20 cellular contexts compared by ENCODE assay signal in genomic region chr6:85867595-85867994, GRCh38.
DNase-seq lines count a peak whose midpoint lies in the region; ATAC-seq, FAIRE-seq and TF ChIP-seq lines count a peak whose summit lies in the region.
"Had no signal": no experiment of that assay in that cellular context is flagged by ENCODE, and none has a peak within 500 bp of the region (broad histone marks: within the 10 kb centered on the region; RNA-seq: fewer than 3 reads in every experiment).

No MANE protein-coding gene starts in this region.

- H3K27ac Mint-ChIP-seq in T-helper 2 cell treated with Interferon-gamma antibody and Interleukin-4, amounts not matched to agents 5 μg/mL and 100 μg/mL, for 36 hours, result no peak overlapping the region
- H3K27ac Mint-ChIP-seq: CD4-positive, alpha-beta memory T cell; HFFc6; IgD-negative memory B cell had no signal

- H3K4me2 ChIP-seq in K562 (ENCODE audit: insufficient read depth, low read length), result no peak overlapping the region
- H3K4me2 ChIP-seq: A549 had no signal

- in situ Hi-C loops in K562 (cut with MboI), result no loop called here

- H3K36me3 ChIP-seq in K562 (ENCODE audit: control insufficient read depth, insufficient read depth, low read length), result no peaks in the 10 kb centered on the region
- no peaks in the 10 kb centered on the region for H3K36me3 ChIP-seq in esophagus muscularis mucosa
- no peaks in the 10 kb centered on the region for H3K36me3 ChIP-seq in sigmoid colon
- H3K36me3 ChIP-seq: BE2C had no signal

- DNase-seq in K562 (ENCODE audit: extremely low read depth in 1 of 4, low spot score in 3 of 4) (no peak), esophagus muscularis mucosa (ENCODE audit: extremely low spot score) (no peak), sigmoid colon (no peak)
- DNase-seq in stimulated activated naive CD4-positive, alpha-beta T cell treated with Interleukin-2 at 50 U/mL for 16 hours (lab: John Stamatoyannopoulos, UW), result no peak
- no peak for DNase-seq in T-helper 2 cell treated with Interferon-gamma antibody and Interleukin-4, amounts not matched to agents 5 μg/mL and 100 μg/mL, for 36 hours (ENCODE audit: low spot score)
- DNase-seq: BE2C; CD4-positive, alpha-beta memory T cell; DMS153; DMS79 treated with DMSO at 0.1 percent for 48 hours; EL; HCEC 1CT; HFFc6 had no signal

- H3K27ac ChIP-seq in K562 (ENCODE audit: extremely low read depth, low read depth, low read length) (no peak overlapping the region), esophagus muscularis mucosa (replicated peaks in 1 of 4) (peak overlapping the region in 3 of 4 donors; percentile 70 to 76 (median 75)), sigmoid colon (peak overlapping the region in 3 of 4 donors; percentile 76 to 85 (median 82))
- H3K27ac ChIP-seq: A549, C4-2B had no signal

- H3K27me3 ChIP-seq in K562 (ENCODE audit: control insufficient read depth in 2 of 2, insufficient read depth in 2 of 2, low read length in 2 of 2) (0 out of 5 replicates have a peak, but pooled peaks cover 0 to 4% of the 10 kb centered on the region in 2 experiments), esophagus muscularis mucosa (no peaks in the 10 kb centered on the region), sigmoid colon (no peaks in the 10 kb centered on the region)
- H3K27me3 ChIP-seq: BE2C had no signal

- ATAC-seq in K562 (no peak), HG02885 (IDR thresholded peaks at IDR 0.05; ENCODE audit: poor library complexity, unreplicated experiment) (no peak)
- ATAC-seq: A549 had no signal

- BruUV-seq in K562 (replicated peaks; lab: Mats Ljungman, UMichigan), result no TSS peak

- CTCF ChIA-PET in K562 (lab: Yijun Ruan, JAX; ENCODE audit: low intra/inter-chr PET ratio), result no interaction called here

- no peaks in the 10 kb centered on the region for H3K4me1 Mint-ChIP-seq in T-helper 2 cell treated with Interferon-gamma antibody and Interleukin-4, amounts not matched to agents 5 μg/mL and 100 μg/mL, for 36 hours (ENCODE audit: low read depth)
- H3K4me1 Mint-ChIP-seq: CD4-positive, alpha-beta memory T cell; IgD-negative memory B cell had no signal

- H3K4me1 ChIP-seq in K562 (replicated peaks in 1 of 2; ENCODE audit: control insufficient read depth in 2 of 2, insufficient read depth in 2 of 2, low read length in 2 of 2) (no peaks in the 10 kb centered on the region), esophagus muscularis mucosa (peaks cover 20 to 45% (median 39%) of the 10 kb centered on the region in 4 donors), sigmoid colon (peaks cover 0 to 38% (median 32%) of the 10 kb centered on the region in 4 donors)
- H3K4me1 ChIP-seq: A549, BE2C had no signal

- H3K36me3 Mint-ChIP-seq in T-helper 2 cell treated with Interferon-gamma antibody and Interleukin-4, amounts not matched to agents 5 μg/mL and 100 μg/mL, for 36 hours (ENCODE audit: low read depth), result no peaks in the 10 kb centered on the region
- H3K36me3 Mint-ChIP-seq: CD4-positive, alpha-beta memory T cell; IgD-negative memory B cell had no signal

- H3K4me3 Mint-ChIP-seq in T-helper 2 cell treated with Interferon-gamma antibody and Interleukin-4, amounts not matched to agents 5 μg/mL and 100 μg/mL, for 36 hours, result no peak overlapping the region
- H3K4me3 Mint-ChIP-seq: HFFc6 had no signal

- TF ChIP-seq POLR2A in K562 (conservative IDR thresholded peaks at IDR 0.05), result no peak
- TF ChIP-seq POLR2A in esophagus muscularis mucosa (IDR thresholded peaks at IDR 0.05; ENCODE audit: low read depth), result no peak
- TF ChIP-seq POLR2A in sigmoid colon (IDR thresholded peaks at IDR 0.05), result no peak

- no peaks in the 10 kb centered on the region for H4K20me1 ChIP-seq in K562 (replicated peaks; ENCODE audit: control insufficient read depth, insufficient read depth, low read length)

- intact Hi-C loops in K562 (cut with micrococcal nuclease) (no loop called here), esophagus muscularis mucosa (cut with DNase I) (no loop called here), sigmoid colon (cut with DNase I) (loop anchor here (5.0 kb wide), 1 partner anchor 190 kb away; no protein-coding TSS in a partner anchor)

- POLR2A ChIA-PET in K562 (lab: Yijun Ruan, JAX), result no interaction called here

- TF ChIP-seq RAD21 in K562 (CRISPR knock-in tag; conservative IDR thresholded peaks at IDR 0.05 in 1 of 2, IDR thresholded peaks at IDR 0.05 in 1 of 2), result no peak

- no peaks in the 10 kb centered on the region for H3K79me2 ChIP-seq in K562 (ENCODE audit: control insufficient read depth, insufficient read depth, low read length)

- peak overlapping the region; percentile 64; the same call in 1 of the 2 replicates for H2AFZ ChIP-seq in K562 (ENCODE audit: low read depth, low read length)

- no peak overlapping the region for H3K4me3 ChIP-seq in K562
- no peak overlapping the region for H3K4me3 ChIP-seq in esophagus muscularis mucosa
- no peak overlapping the region for H3K4me3 ChIP-seq in sigmoid colon
- H3K4me3 ChIP-seq: A549 had no signal

- H3K27me3 Mint-ChIP-seq in T-helper 2 cell treated with Interferon-gamma antibody and Interleukin-4, amounts not matched to agents 5 μg/mL and 100 μg/mL, for 36 hours (ENCODE audit: low read depth), result no peaks in the 10 kb centered on the region
- H3K27me3 Mint-ChIP-seq: IgD-negative memory B cell had no signal

- no peak for TF ChIP-seq CTCF in K562 (IDR thresholded peaks at IDR 0.05 in 2 of 3, conservative IDR thresholded peaks at IDR 0.05 in 1 of 3; ENCODE audit: insufficient read depth in 2 of 3, low read depth in 1 of 3, low read length in 3 of 3)
- no peak for TF ChIP-seq CTCF in esophagus muscularis mucosa (IDR thresholded peaks at IDR 0.05)
- no peak for TF ChIP-seq CTCF in sigmoid colon (IDR thresholded peaks at IDR 0.05)

- H3K9me3 Mint-ChIP-seq in T-helper 2 cell treated with Interferon-gamma antibody and Interleukin-4, amounts not matched to agents 5 μg/mL and 100 μg/mL, for 36 hours, result no peaks in the 10 kb centered on the region
- H3K9me3 Mint-ChIP-seq: CD4-positive, alpha-beta memory T cell; HFFc6; IgD-negative memory B cell had no signal

- TF ChIP-seq EP300 in K562 (IDR thresholded peaks at IDR 0.05; ENCODE audit: low read length), result no peak
- TF ChIP-seq EP300 in esophagus muscularis mucosa (IDR thresholded peaks at IDR 0.05), result no peak
- no peak for TF ChIP-seq EP300 in sigmoid colon (IDR thresholded peaks at IDR 0.05)

- no peaks in the 10 kb centered on the region for H3K9me1 ChIP-seq in K562 (ENCODE audit: control insufficient read depth, insufficient read depth, low read length)

- FAIRE-seq in K562 (lab: Jason Lieb, UNC), result no peak
- FAIRE-seq: A549, D721Med, G401.6, GM12891, H1 had no signal

- H3K9ac ChIP-seq in K562 (ENCODE audit: insufficient read depth in 1 of 2, low read depth in 2 of 2, low read length in 2 of 2), result no peak overlapping the region

- no peaks in the 10 kb centered on the region for H3K9me3 ChIP-seq in K562 (replicated peaks; ENCODE audit: control insufficient read depth, insufficient read depth, low read depth, low read length)
- H3K9me3 ChIP-seq in esophagus muscularis mucosa, result no peaks in the 10 kb centered on the region
- H3K9me3 ChIP-seq in sigmoid colon, result no peaks in the 10 kb centered on the region
- H3K9me3 ChIP-seq: A549, BE2C had no signal

TF ChIP-seq in K562, 482 proteins besides CTCF, POLR2A, EP300 and RAD21 (continues in another document):
- no peak for TF ChIP-seq ZBTB34 (CRISPR knock-in tag; IDR thresholded peaks at IDR 0.05)
